7 cellular contexts compared by ENCODE assay signal in the genomic region with DNA sequence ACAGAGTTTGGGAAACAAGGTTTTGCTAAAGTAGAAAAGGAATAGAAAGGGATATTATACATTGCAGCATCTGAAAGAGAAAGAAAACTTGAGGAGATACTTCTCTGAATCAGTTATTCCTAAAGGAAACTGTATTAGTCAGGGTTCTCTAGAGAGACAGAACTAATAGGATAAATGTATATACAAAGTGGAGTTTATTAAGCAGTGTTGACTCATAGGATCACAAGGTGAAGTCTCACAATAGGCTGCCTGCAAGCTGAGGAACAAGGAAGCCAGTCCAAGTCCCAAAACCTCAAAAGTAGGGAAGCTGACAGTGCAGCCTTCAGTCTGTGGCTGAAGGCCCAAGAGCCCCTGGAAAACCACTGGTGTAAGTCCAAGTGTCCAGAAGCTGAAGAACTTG.
DNase-seq lines count a peak whose midpoint lies in the region; ATAC-seq, FAIRE-seq and TF ChIP-seq lines count a peak whose summit lies in the region.
"Not testable (repeated sequence)": the region's sequence is repeated elsewhere in the genome, so short reads cannot be mapped to it uniquely, and the experiment has no call there.

No MANE protein-coding gene starts in this region.

- not testable (repeated sequence) for H3K14ac ChIP-seq in neuronal stem cell (ENCODE audit: low read length)

- DNase-seq in H54 (ENCODE audit: insufficient read length, low spot score); neuronal stem cell (ENCODE audit: low spot score): not testable (repeated sequence)
- DNase-seq in PC-3 (peak; percentile 43), amniotic epithelial cell (ENCODE audit: low read depth) (peak; percentile 29), bronchial epithelial cell (ENCODE audit: low read depth) (peak; percentile 76), fibroblast of gingiva (ENCODE audit: low read depth) (peak; percentile 6), foreskin fibroblast (peak; percentile 46 to 63)

- H3K9me3 ChIP-seq in PC-3 (ENCODE audit: low read length); neuronal stem cell (replicated peaks in 1 of 2; ENCODE audit: control insufficient read depth in 2 of 2, insufficient read depth in 1 of 2, low read depth in 1 of 2, low read length in 2 of 2): not testable (repeated sequence)

- BruUV-seq in PC-3 (replicated peaks; lab: Mats Ljungman, UMichigan) = not testable (repeated sequence)

- not testable (repeated sequence) for H3K9me2 ChIP-seq in PC-3 (replicated peaks; ENCODE audit: low read length)

- intact Hi-C loops in PC-3 (cut with micrococcal nuclease) = not testable (repeated sequence)

- not testable (repeated sequence) for H2AK5ac ChIP-seq in neuronal stem cell (ENCODE audit: low read depth, low read length)

- H4K20me1 ChIP-seq in PC-3 (ENCODE audit: low read length) = not testable (repeated sequence)

- not testable (repeated sequence) for H3K23ac ChIP-seq in neuronal stem cell (ENCODE audit: low read depth, low read length, poor library complexity)

- peak; percentile 43 for FAIRE-seq in H54 (lab: Jason Lieb, UNC)
- FAIRE-seq in bronchial epithelial cell (lab: Jason Lieb, UNC) = not testable (repeated sequence)

- not testable (repeated sequence) for H3K79me1 ChIP-seq in neuronal stem cell (ENCODE audit: low read depth, low read length)

- not testable (repeated sequence) for H4K8ac ChIP-seq in neuronal stem cell (ENCODE audit: low read depth, low read length)

- H3K79me2 ChIP-seq in PC-3 (ENCODE audit: low read length) = not testable (repeated sequence)

- not testable (repeated sequence) for H2BK12ac ChIP-seq in neuronal stem cell (ENCODE audit: low read length)

- H3K9ac ChIP-seq in PC-3 (ENCODE audit: low read length); neuronal stem cell (ENCODE audit: low read depth, low read length, poor library complexity): not testable (repeated sequence)

- 0 out of 2 replicates have a peak overlapping the region, but pooled peaks have one; percentile 3 for H3K27ac ChIP-seq in PC-3 (ENCODE audit: low read length)
- H3K27ac ChIP-seq in neuronal stem cell (replicated peaks; ENCODE audit: low read length) = not testable (repeated sequence)

- H3K4me2 ChIP-seq in PC-3 (ENCODE audit: low read length); neuronal stem cell (ENCODE audit: insufficient read depth, low read length, poor library complexity, severe bottlenecking): not testable (repeated sequence)

- peak; percentile 77 for ATAC-seq in PC-3

- H3K36me3 ChIP-seq in PC-3 (ENCODE audit: low read depth, low read length); bronchial epithelial cell (ENCODE audit: control insufficient read depth, insufficient read depth, low read length); neuronal stem cell (replicated peaks in 1 of 2; ENCODE audit: control insufficient read depth in 2 of 2, insufficient read depth in 2 of 2, low read length in 2 of 2): not testable (repeated sequence)

- not testable (repeated sequence) for H2BK5ac ChIP-seq in neuronal stem cell (ENCODE audit: low read length)

- not testable (repeated sequence) for H2BK15ac ChIP-seq in neuronal stem cell (ENCODE audit: low read length)

- not testable (repeated sequence) for TF ChIP-seq CTCF in PC-3 (conservative IDR thresholded peaks at IDR 0.05; ENCODE audit: low read depth, low read length); bronchial epithelial cell (IDR thresholded peaks at IDR 0.05; ENCODE audit: insufficient read depth, low read length, severe bottlenecking); foreskin fibroblast (IDR thresholded peaks at IDR 0.05; ENCODE audit: low read depth, low read length)

- not testable (repeated sequence) for H3K4me3 ChIP-seq in PC-3 (ENCODE audit: low read length); bronchial epithelial cell (ENCODE audit: low read depth, low read length); foreskin fibroblast (ENCODE audit: low read depth in 1 of 2, low read length in 2 of 2); neuronal stem cell (ENCODE audit: low read length in 2 of 2)

- not testable (repeated sequence) for TF ChIP-seq POLR2A in H54 (IDR thresholded peaks at IDR 0.05; ENCODE audit: low read depth, low read length)

- not testable (repeated sequence) for H3K27me3 ChIP-seq in PC-3 (ENCODE audit: low read length); bronchial epithelial cell (ENCODE audit: control insufficient read depth, insufficient read depth, low read length); neuronal stem cell (ENCODE audit: control insufficient read depth in 3 of 3, insufficient read depth in 3 of 3, low read depth in 1 of 3, low read length in 3 of 3)

- POLR2A ChIA-PET in PC-3 (lab: Charles Lee; ENCODE audit: unreplicated experiment) = not testable (repeated sequence)

- not testable (repeated sequence) for H3K4ac ChIP-seq in neuronal stem cell (ENCODE audit: low read length)

- H2AFZ ChIP-seq in PC-3 (ENCODE audit: low read length) = not testable (repeated sequence)
- H2AFZ ChIP-seq in neuronal stem cell (ENCODE audit: low read length) = peak overlapping the region; percentile 32

- not testable (repeated sequence) for H3K18ac ChIP-seq in neuronal stem cell (ENCODE audit: low read length)

- H3K4me1 ChIP-seq in PC-3 (ENCODE audit: insufficient read depth, low read length); neuronal stem cell (ENCODE audit: control insufficient read depth in 2 of 2, insufficient read depth in 1 of 2, low read depth in 1 of 2, low read length in 2 of 2): not testable (repeated sequence)

- not testable (repeated sequence) for H4K91ac ChIP-seq in neuronal stem cell (ENCODE audit: low read depth, low read length, poor library complexity)

- not testable (repeated sequence) for H3F3A ChIP-seq in PC-3 (ENCODE audit: low read length, unreplicated experiment)

- not testable (repeated sequence) for H2BK120ac ChIP-seq in neuronal stem cell (ENCODE audit: low read depth, low read length)

- CTCF ChIA-PET in PC-3 (lab: Charles Lee) = not testable (repeated sequence)
